Comparison of ENCODE assay signal across 1 cellular context in the genomic region with DNA sequence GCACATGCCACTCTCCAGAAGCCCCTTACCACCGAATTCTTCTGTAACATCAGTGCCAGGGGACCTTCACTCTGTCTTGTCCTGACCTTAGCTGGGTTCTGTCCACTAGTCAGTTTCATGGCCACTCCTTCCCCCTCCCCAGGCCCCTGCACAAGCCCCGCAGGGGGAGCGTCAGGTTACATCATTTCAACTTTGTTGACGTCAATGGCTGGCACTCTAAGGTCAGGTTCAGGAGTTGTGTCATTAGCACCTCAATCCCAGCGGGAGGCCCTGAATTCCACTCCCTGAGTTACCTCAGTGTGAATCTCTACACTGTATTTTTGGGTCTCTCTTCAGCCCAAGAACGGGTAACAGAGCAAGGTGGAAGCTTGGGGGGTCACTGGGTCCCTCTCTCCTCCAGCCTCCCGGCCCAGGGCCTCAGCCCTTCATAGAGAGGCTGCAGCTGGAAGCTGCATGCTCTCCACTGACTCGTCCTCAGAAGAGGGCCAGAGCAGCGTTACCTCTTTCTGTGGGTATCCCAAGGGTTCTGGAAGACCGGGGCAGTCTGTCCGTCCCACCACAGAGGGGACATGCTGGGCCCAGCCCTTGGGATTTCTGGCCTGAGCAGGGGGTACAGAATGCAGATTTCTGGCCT.
A peak's percentile ranks its signal among the peaks of the same experiment; 100 is the strongest.
TF ChIP-seq lines count a peak whose summit lies in the region.

No MANE protein-coding gene starts in this region.

TF ChIP-seq in HepG2, 621 proteins besides CTCF, POLR2A, EP300 and RAD21:
- TF ChIP-seq, protein P1, sequence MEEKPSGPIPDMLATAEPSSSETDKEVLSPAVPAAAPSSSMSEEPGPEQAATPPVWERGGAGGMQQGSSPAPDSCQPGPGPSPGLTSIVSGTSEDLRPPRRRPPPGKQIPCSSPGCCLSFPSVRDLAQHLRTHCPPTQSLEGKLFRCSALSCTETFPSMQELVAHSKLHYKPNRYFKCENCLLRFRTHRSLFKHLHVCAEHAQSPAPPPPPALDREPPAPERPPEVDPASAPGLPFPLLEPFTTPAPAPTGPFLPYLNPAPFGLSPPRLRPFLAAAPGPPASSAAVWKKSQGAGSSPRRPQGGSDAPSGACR (CRISPR knock-in tag; IDR thresholded peaks at IDR 0.05), result no peak
- 0 out of 2 replicates have a peak, but pooled peaks have one; percentile 25 for TF ChIP-seq ZBTB21 (CRISPR knock-in tag; IDR thresholded peaks at IDR 0.05)
TF ChIP-seq in HepG2: peak in this region for 1.
